In genomic region chr6:108207013-108207412, GRCh38 we compare ENCODE assay signal across 29 cellular contexts. TPM values are rescaled to one million over a fixed set of nuclear protein-coding genes. Genes with fewer than 3 reads are reported as not detected.
"Had no signal": no experiment of that assay in that cellular context is flagged by ENCODE, and none has a peak within 500 bp of the region (broad histone marks: within the 10 kb centered on the region; RNA-seq: fewer than 3 reads in every experiment).

No MANE protein-coding gene starts in this region.

- H3K4me3 Mint-ChIP-seq: mesothelial cell of epicardium had no signal

- H3K27me3 ChIP-seq: dorsolateral prefrontal cortex, esophagus squamous epithelium, gastrocnemius medialis, heart right ventricle, left lung had no signal

- ATAC-seq: esophagus mucosa, gastrocnemius medialis, heart right ventricle, left cardiac atrium, left lung, left ventricle myocardium superior, lower lobe of right lung, mucosa of descending colon had no signal

- DNase-seq: dermis blood vessel endothelial cell; dorsolateral prefrontal cortex; effector CD4-positive, alpha-beta T cell; effector memory CD4-positive, alpha-beta T cell; esophagus squamous epithelium; foreskin fibroblast; foreskin melanocyte; gastrocnemius medialis; glutamatergic neuron; head of caudate nucleus; heart right ventricle; hippocampal formation; left cardiac atrium; left lung; left ventricle myocardium superior; lower lobe of right lung; mesenchymal stem cell; mucosa of descending colon had no signal

- H3K9me3 Mint-ChIP-seq: mesothelial cell of epicardium had no signal

- H3K27ac ChIP-seq: coronary artery, dorsolateral prefrontal cortex, esophagus squamous epithelium, gastrocnemius medialis, heart right ventricle, left lung, lower lobe of right lung had no signal

- H3K4me3 ChIP-seq: coronary artery, dorsolateral prefrontal cortex, esophagus squamous epithelium, gastrocnemius medialis, heart right ventricle, left lung, lower lobe of right lung, mucosa of descending colon had no signal

- H3K27ac Mint-ChIP-seq: mesothelial cell of epicardium had no signal

- H3K9me3 ChIP-seq: esophagus squamous epithelium, gastrocnemius medialis, heart right ventricle, left lung, lower lobe of right lung, mucosa of descending colon had no signal

RNA-seq across cellular contexts. Expression of gene NR2E1, which starts 41.2 kb away (rescaled TPM):
- total RNA-seq: dermis blood vessel endothelial cell, endothelial cell of umbilical vein, epithelial cell of proximal tubule, esophagus squamous epithelium, gastrocnemius medialis, glomerular endothelial cell, heart right ventricle, kidney epithelial cell, left cardiac atrium, left lung, left ventricle myocardium superior, lower leg skin, lower lobe of right lung, lung microvascular endothelial cell, mesenteric fat pad, mesothelial cell of epicardium, mucosa of descending colon, myocyte had no signal
- polyA plus RNA-seq: endothelial cell of umbilical vein, heart right ventricle had no signal
